ENCODE assay signal across 13 cellular contexts in genomic region chr4:139956436-139957107, GRCh38.
DNase-seq lines count a peak whose midpoint lies in the region; ATAC-seq, FAIRE-seq and TF ChIP-seq lines count a peak whose summit lies in the region.
"Had no signal": no experiment of that assay in that cellular context is flagged by ENCODE, and none has a peak within 500 bp of the region (broad histone marks: within the 10 kb centered on the region; RNA-seq: fewer than 3 reads in every experiment).

No MANE protein-coding gene starts in this region.

- DNase-seq in breast epithelium (ENCODE audit: low spot score in 2 of 2) (no peak), mammary epithelial cell (no peak), fibroblast of mammary gland (ENCODE audit: low read depth) (peak; percentile 19), middle frontal gyrus (ENCODE audit: extremely low spot score, low spot score) (peak; percentile 14), vagina (ENCODE audit: extremely low spot score in 2 of 2) (no peak), SKM-1 (lab: John Stamatoyannopoulos, UW; ENCODE audit: unreplicated experiment) (no peak), kidney (no peak)
- DNase-seq: activated CD8-positive, alpha-beta T cell treated with anti-CD3 and anti-CD28 coated beads for 36 hours; activated effector memory CD4-positive, alpha-beta T cell treated with anti-CD3 and anti-CD28 coated beads, Interleukin-2, amount 50 U/mL, for 16 hours; NCI-H345 had no signal

- no peaks in the 10 kb centered on the region for H4K20me1 ChIP-seq in mammary epithelial cell (ENCODE audit: insufficient read depth, low read length)

- no TSS peak for BruUV-seq in mammary epithelial cell (replicated peaks; lab: Mats Ljungman, UMichigan)

- TF ChIP-seq POLR2A in breast epithelium (IDR thresholded peaks at IDR 0.05) (no peak), vagina (IDR thresholded peaks at IDR 0.05) (no peak)

- H3K4me1 ChIP-seq in breast epithelium (no peaks in the 10 kb centered on the region), mammary epithelial cell (ENCODE audit: insufficient read depth, low read length) (no peaks in the 10 kb centered on the region), vagina (peaks cover 10% of the 10 kb centered on the region), kidney (ENCODE audit: control insufficient read depth in 1 of 2, insufficient read depth in 1 of 2, low read depth in 1 of 2, low read length in 2 of 2) (no peaks in the 10 kb centered on the region)

- H2AFZ ChIP-seq in mammary epithelial cell (ENCODE audit: low read depth, low read length): no peak overlapping the region

- intact Hi-C loops in breast epithelium (cut with DNase I; ENCODE audit: low total_unique reads) (no loop called here), mammary epithelial cell (cut with micrococcal nuclease) (no loop called here), vagina (cut with DNase I) (no loop called here), kidney (cut with DNase I) (no loop called here)

- in situ Hi-C loops in mammary epithelial cell (cut with MboI; ENCODE audit: low sequenced_read_pairs in 2 of 2): no loop called here

- dilution Hi-C loops in mammary epithelial cell (cut with HindIII; ENCODE audit: low sequenced_read_pairs): no loop called here

- TF ChIP-seq CTCF in breast epithelium (IDR thresholded peaks at IDR 0.05) (no peak), mammary epithelial cell (conservative IDR thresholded peaks at IDR 0.05 in 1 of 2, IDR thresholded peaks at IDR 0.05 in 1 of 2; ENCODE audit: extremely low read depth in 1 of 2, insufficient read depth in 1 of 2, low read depth in 1 of 2, low read length in 2 of 2) (no peak), fibroblast of mammary gland (conservative IDR thresholded peaks at IDR 0.05; ENCODE audit: control insufficient read depth, insufficient read depth, low read depth, low read length) (no peak), vagina (IDR thresholded peaks at IDR 0.05) (no peak), kidney (IDR thresholded peaks at IDR 0.05; ENCODE audit: borderline replicate concordance, extremely low read depth, insufficient read depth) (no peak)

- peak overlapping the region; percentile 54 to 62 for H3K27ac ChIP-seq in breast epithelium
- no peak overlapping the region for H3K27ac ChIP-seq in mammary epithelial cell (ENCODE audit: insufficient read depth, low read depth, low read length)
- peak overlapping the region; percentile 37 for H3K27ac ChIP-seq in vagina
- H3K27ac ChIP-seq in kidney (ENCODE audit: low read depth in 2 of 2, low read length in 2 of 2): peak overlapping the region in 1 of 2 donors; percentile 7
- H3K27ac ChIP-seq: suprapubic skin had no signal

- H3K4me3 ChIP-seq in breast epithelium: peak overlapping the region in 2 of 3 donors; percentile 15 to 32
- no peak overlapping the region for H3K4me3 ChIP-seq in mammary epithelial cell (replicated peaks in 1 of 3; ENCODE audit: insufficient read depth in 1 of 3, low read depth in 2 of 3, low read length in 3 of 3)
- peak overlapping the region; percentile 18 for H3K4me3 ChIP-seq in fibroblast of mammary gland (ENCODE audit: control insufficient read depth, low read depth, low read length)
- peak overlapping the region in 1 of 2 donors; percentile 9 for H3K4me3 ChIP-seq in vagina
- H3K4me3 ChIP-seq in kidney (ENCODE audit: low read length in 2 of 2): peak overlapping the region in 1 of 2 donors; percentile 16
- H3K4me3 ChIP-seq: suprapubic skin had no signal

- no peak overlapping the region for H3K4me2 ChIP-seq in mammary epithelial cell (ENCODE audit: insufficient read depth, low read depth, low read length)

- no peaks in the 10 kb centered on the region for H3K79me2 ChIP-seq in mammary epithelial cell (ENCODE audit: insufficient read depth, low read length)

- H3K36me3 ChIP-seq in breast epithelium (no peaks in the 10 kb centered on the region), mammary epithelial cell (ENCODE audit: insufficient read depth, low read length) (no peaks in the 10 kb centered on the region), vagina (no peaks in the 10 kb centered on the region), kidney (ENCODE audit: control insufficient read depth in 1 of 2, insufficient read depth in 2 of 2, low read length in 2 of 2) (no peaks in the 10 kb centered on the region)
- H3K36me3 ChIP-seq: suprapubic skin had no signal

- no peak for ATAC-seq in HG03135 (IDR thresholded peaks at IDR 0.05; ENCODE audit: unreplicated experiment)
- ATAC-seq: activated CD8-positive, alpha-beta T cell treated with anti-CD3 and anti-CD28 coated beads for 36 hours had no signal

- H3K9me3 ChIP-seq in breast epithelium: no peaks in the 10 kb centered on the region
- no peaks in the 10 kb centered on the region for H3K9me3 ChIP-seq in mammary epithelial cell (replicated peaks; ENCODE audit: insufficient read depth, low read length)
- H3K9me3 ChIP-seq in vagina: no peaks in the 10 kb centered on the region
- H3K9me3 ChIP-seq in kidney (ENCODE audit: control insufficient read depth in 1 of 2, low read length in 2 of 2): no peaks in the 10 kb centered on the region
- H3K9me3 ChIP-seq: suprapubic skin had no signal

- 24% methylated on average over 7 of the region's 7 CpGs for WGBS in mammary epithelial cell (ENCODE audit: low coverage, missing lambda C conversion rate)

- no peak for FAIRE-seq in kidney (lab: Jason Lieb, UNC)
- FAIRE-seq: A204.1 had no signal

- CTCF ChIA-PET in mammary epithelial cell (lab: Charles Lee; ENCODE audit: low non-redundant PET): no interaction called here

- H3K27me3 ChIP-seq in breast epithelium (no peaks in the 10 kb centered on the region), mammary epithelial cell (ENCODE audit: insufficient read depth, low read length) (peaks cover 43% of the 10 kb centered on the region), vagina (no peaks in the 10 kb centered on the region)
- H3K27me3 ChIP-seq: suprapubic skin had no signal

- H3K9ac ChIP-seq in mammary epithelial cell (ENCODE audit: insufficient read depth, low read length) (no peak overlapping the region), kidney (ENCODE audit: low read length in 2 of 2) (no peak overlapping the region)

Comparison
In these comparisons a context has a peak if more than half of its experiments do, and no peak if none do; other contexts are left out.
1. H3K4me3 ChIP-seq: peak in breast epithelium (2 of 3) and fibroblast of mammary gland (single experiment); none in mammary epithelial cell (0 of 3).
2. DNase-seq: peak in fibroblast of mammary gland (single experiment) and middle frontal gyrus (single experiment); none in breast epithelium (0 of 2), mammary epithelial cell (single experiment), vagina (0 of 2), SKM-1 (single experiment) and kidney (single experiment).